17 cellular contexts compared by ENCODE assay signal in genomic region chr5:123611407-123611709, GRCh38.
DNase-seq lines count a peak whose midpoint lies in the region; ATAC-seq and TF ChIP-seq lines count a peak whose summit lies in the region.
"Had no signal": no experiment of that assay in that cellular context is flagged by ENCODE, and none has a peak within 500 bp of the region (broad histone marks: within the 10 kb centered on the region; RNA-seq: fewer than 3 reads in every experiment).

No MANE protein-coding gene starts in this region.

- TF ChIP-seq CTCF in 22Rv1 (IDR thresholded peaks at IDR 0.05) = peak; percentile 76
- peak; percentile 25 for TF ChIP-seq CTCF in RWPE1 (conservative IDR thresholded peaks at IDR 0.05; ENCODE audit: low read depth)

- ATAC-seq in GM19395 (IDR thresholded peaks at IDR 0.05; ENCODE audit: unreplicated experiment) (peak; percentile 22), HG02885 (IDR thresholded peaks at IDR 0.05; ENCODE audit: poor library complexity, unreplicated experiment) (peak; percentile 15), HG02973 (IDR thresholded peaks at IDR 0.05; ENCODE audit: unreplicated experiment) (no peak)

- H3K27ac ChIP-seq in 22Rv1 = no peak overlapping the region
- no peak overlapping the region for H3K27ac ChIP-seq in RWPE1
- H3K27ac ChIP-seq: adrenal gland, neutrophil, SJSA1, upper lobe of right lung had no signal

- POLR2A ChIA-PET in RWPE1 (lab: Yijun Ruan, JAX; ENCODE audit: low non-redundant PET) = no interaction called here

- DNase-seq in RWPE1 (ENCODE audit: low spot score) (no peak), NCI-H2227 treated with DMSO at 0.1 percent for 48 hours (lab: John Stamatoyannopoulos, UW) (no peak)
- DNase-seq in activated effector memory CD4-positive, alpha-beta T cell treated with Interleukin-2 at 50 U/mL for 16 hours = no peak
- DNase-seq in activated T-cell treated with anti-CD3 and anti-CD28 coated beads, Interleukin-2, amount 50 U/mL, for 48 hours = no peak
- DNase-seq: activated CD4-positive, alpha-beta T cell treated with anti-CD3 and anti-CD28 coated beads, Interleukin-2, amount 50 U/mL, for 1 hour; activated CD8-positive, alpha-beta memory T cell treated with anti-CD3 and anti-CD28 coated beads, Interleukin-2, amount 50 U/mL, for 48 hours; activated gamma-delta T cell; H9; stimulated activated CD4-positive, alpha-beta T cell treated with anti-CD3 and anti-CD28 coated beads, Interleukin-4, amount 100 ng/mL, for 4 hours; upper lobe of right lung had no signal

- CTCF ChIA-PET in RWPE1 (lab: Yijun Ruan, JAX) = interaction anchor here (0.5 to 1.5 kb wide), 9 partner anchors 19 to 1043 kb away, joined by 3 to 7 read pairs (median 3); partner anchors contain the start of gene CEP120
